ENCODE assay signal across 12 cellular contexts in the genomic region with DNA sequence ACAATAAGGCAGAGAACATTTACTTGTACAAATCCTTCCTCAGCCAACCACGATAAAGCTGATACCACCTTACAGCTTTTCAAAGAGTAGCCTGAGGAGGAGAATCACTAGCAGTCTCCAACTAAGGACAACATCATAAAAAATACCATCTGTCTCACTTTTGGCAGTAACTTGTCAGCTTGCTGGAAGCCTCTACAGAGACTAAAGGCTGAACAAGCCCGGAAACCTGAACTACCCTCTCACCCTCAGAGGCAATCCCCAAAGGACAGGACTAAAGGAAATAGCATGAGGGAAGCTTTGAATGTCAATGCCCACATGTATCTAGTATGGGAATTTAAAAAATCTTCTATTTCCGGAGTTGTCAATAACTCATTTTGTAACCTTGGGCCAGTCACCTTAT. TPM values are rescaled to one million over a fixed set of nuclear protein-coding genes. Genes with fewer than 3 reads are reported as not detected.
DNase-seq lines count a peak whose midpoint lies in the region; ATAC-seq and TF ChIP-seq lines count a peak whose summit lies in the region.
"Had no signal": no experiment of that assay in that cellular context is flagged by ENCODE, and none has a peak within 500 bp of the region (broad histone marks: within the 10 kb centered on the region; RNA-seq: fewer than 3 reads in every experiment).

No MANE protein-coding gene starts in this region.

- 20% methylated on average over 3 of the region's 3 CpGs for WGBS in esophagus muscularis mucosa

- H3K27me3 Mint-ChIP-seq in T-helper 1 cell treated with Interleukin-12 subunit alpha and Interleukin-12 subunit beta and Interleukin-4 antibody, amounts not matched to agents 30 μg/mL and 1 μg/mL, for 36 hours (ENCODE audit: low read depth) = no peaks in the 10 kb centered on the region
- H3K27me3 Mint-ChIP-seq in chondrocyte (ENCODE audit: low read depth) = no peaks in the 10 kb centered on the region
- H3K27me3 Mint-ChIP-seq in progenitor cell of endocrine pancreas = no peaks in the 10 kb centered on the region

- H3K4me3 ChIP-seq in esophagus muscularis mucosa = no peak overlapping the region
- H3K4me3 ChIP-seq: adrenal gland, uterus had no signal

- TF ChIP-seq POLR2A in esophagus muscularis mucosa (IDR thresholded peaks at IDR 0.05; ENCODE audit: low read depth) = no peak

- H3K4me3 Mint-ChIP-seq in T-helper 1 cell treated with Interleukin-12 subunit alpha and Interleukin-12 subunit beta and Interleukin-4 antibody, amounts not matched to agents 30 μg/mL and 1 μg/mL, for 36 hours = peak overlapping the region; percentile 29
- H3K4me3 Mint-ChIP-seq in chondrocyte (ENCODE audit: unreplicated experiment) (no peak overlapping the region), progenitor cell of endocrine pancreas (ENCODE audit: low read depth) (no peak overlapping the region)

- intact Hi-C loops in esophagus muscularis mucosa (cut with DNase I) = no loop called here

- peaks cover 31% of the 10 kb centered on the region for H3K36me3 Mint-ChIP-seq in T-helper 1 cell treated with Interleukin-12 subunit alpha and Interleukin-12 subunit beta and Interleukin-4 antibody, amounts not matched to agents 30 μg/mL and 1 μg/mL, for 36 hours (ENCODE audit: low read depth)
- H3K36me3 Mint-ChIP-seq in chondrocyte (ENCODE audit: low read depth) (peaks cover 8% of the 10 kb centered on the region), progenitor cell of endocrine pancreas (ENCODE audit: insufficient read depth) (peaks cover 21% of the 10 kb centered on the region)

- ATAC-seq in HG02623 (IDR thresholded peaks at IDR 0.05; ENCODE audit: unreplicated experiment) = no peak

- peak overlapping the region; percentile 45 for H3K27ac Mint-ChIP-seq in T-helper 1 cell treated with Interleukin-12 subunit alpha and Interleukin-12 subunit beta and Interleukin-4 antibody, amounts not matched to agents 30 μg/mL and 1 μg/mL, for 36 hours
- peak overlapping the region; percentile 43 for H3K27ac Mint-ChIP-seq in chondrocyte (ENCODE audit: unreplicated experiment)
- H3K27ac Mint-ChIP-seq in progenitor cell of endocrine pancreas = peak overlapping the region; percentile 46

- DNase-seq in T-helper 1 cell (no peak), NCI-H2171 (lab: John Stamatoyannopoulos, UW) (peak; percentile 92), chondrocyte (ENCODE audit: low spot score) (no peak), progenitor cell of endocrine pancreas (ENCODE audit: low spot score, unreplicated experiment) (no peak), ACHN (no peak), esophagus muscularis mucosa (ENCODE audit: extremely low spot score) (no peak)
- DNase-seq: NCI-H1436 treated with DMSO at 0.1 percent for 48 hours; stimulated activated CD4-positive, alpha-beta T cell treated with anti-CD3 and anti-CD28 coated beads, Interleukin-4, amount 100 ng/mL, for 24 hours; uterus had no signal

- no peaks in the 10 kb centered on the region for H3K27me3 ChIP-seq in esophagus muscularis mucosa
- H3K27me3 ChIP-seq: adrenal gland, uterus had no signal

- no peak for TF ChIP-seq CTCF in chondrocyte (IDR thresholded peaks at IDR 0.05)
- TF ChIP-seq CTCF in progenitor cell of endocrine pancreas (IDR thresholded peaks at IDR 0.05; ENCODE audit: unreplicated experiment) = no peak
- TF ChIP-seq CTCF in esophagus muscularis mucosa (IDR thresholded peaks at IDR 0.05) = no peak

- H3K9me3 ChIP-seq in esophagus muscularis mucosa = no peaks in the 10 kb centered on the region
- H3K9me3 ChIP-seq: adrenal gland, uterus had no signal

- peaks cover 51% of the 10 kb centered on the region for H3K4me1 Mint-ChIP-seq in T-helper 1 cell treated with Interleukin-12 subunit alpha and Interleukin-12 subunit beta and Interleukin-4 antibody, amounts not matched to agents 30 μg/mL and 1 μg/mL, for 36 hours (ENCODE audit: low read depth)
- peaks cover 41% of the 10 kb centered on the region for H3K4me1 Mint-ChIP-seq in chondrocyte (ENCODE audit: low read depth)
- H3K4me1 Mint-ChIP-seq in progenitor cell of endocrine pancreas (ENCODE audit: low read depth) = peaks cover 30% of the 10 kb centered on the region

- in situ Hi-C loops in ACHN (cut with HindIII; ENCODE audit: low pct_ligation_motif_present, low pct_unique_long_range_greater_than_20kb, low sequenced_read_pairs) = no loop called here

- peaks cover 40 to 82% (median 70%) of the 10 kb centered on the region in 4 donors for H3K4me1 ChIP-seq in esophagus muscularis mucosa

- no peaks in the 10 kb centered on the region for H3K9me3 Mint-ChIP-seq in T-helper 1 cell treated with Interleukin-12 subunit alpha and Interleukin-12 subunit beta and Interleukin-4 antibody, amounts not matched to agents 30 μg/mL and 1 μg/mL, for 36 hours
- H3K9me3 Mint-ChIP-seq in chondrocyte (ENCODE audit: low read depth) (no peaks in the 10 kb centered on the region), progenitor cell of endocrine pancreas (ENCODE audit: low read depth) (no peaks in the 10 kb centered on the region)

- H3K27ac ChIP-seq in esophagus muscularis mucosa (replicated peaks in 1 of 4) = peak overlapping the region in 1 of 4 donors; percentile 3
- H3K27ac ChIP-seq: adrenal gland had no signal

- H3K36me3 ChIP-seq in esophagus muscularis mucosa = peaks cover 12 to 35% (median 22%) of the 10 kb centered on the region in 4 donors
- H3K36me3 ChIP-seq: uterus had no signal

- TF ChIP-seq EP300 in esophagus muscularis mucosa (IDR thresholded peaks at IDR 0.05) = no peak

RNA-seq across cellular contexts. Expression of a gene that starts 10.6 kb away (rescaled TPM):
- total RNA-seq in chondrocyte (49.1 to 65.2 TPM (median 50.1 TPM) in 3 replicates), progenitor cell of endocrine pancreas (108 and 111 TPM in 2 replicates), esophagus muscularis mucosa (100 to 1,000 TPM in 2 of 4 donors, 10 to 100 TPM in 2; 90.3 to 113 (median 98.3) TPM)

RNA-seq across cellular contexts. Expression of a gene that starts 47.4 kb away (rescaled TPM):
- total RNA-seq in chondrocyte (11.7 to 15.4 TPM (median 13.8 TPM) in 3 replicates), progenitor cell of endocrine pancreas (13.3 and 15.0 TPM in 2 replicates), esophagus muscularis mucosa (10 to 100 TPM; 14.5 to 44.8 (median 28.2) TPM)

RNA-seq across cellular contexts. Expression of a gene that starts 59.6 kb away (rescaled TPM):
- 15.2 to 24.5 TPM (median 15.6 TPM) in 3 replicates for total RNA-seq in chondrocyte
- total RNA-seq in progenitor cell of endocrine pancreas = 28.8 and 35.9 TPM in 2 replicates
- 10 to 100 TPM; 15.4 to 20.2 (median 18.6) TPM for total RNA-seq in esophagus muscularis mucosa
